8 cellular contexts compared by ENCODE assay signal in genomic region chr5:36414869-36415282, GRCh38.
DNase-seq lines count a peak whose midpoint lies in the region; ATAC-seq, FAIRE-seq and TF ChIP-seq lines count a peak whose summit lies in the region.

No MANE protein-coding gene starts in this region.

- no peaks in the 10 kb centered on the region for H3K79me2 ChIP-seq in HCT116 (ENCODE audit: insufficient read depth, low read length)

- ATAC-seq in HCT116: peak; percentile 73
- peak; percentile 69 for ATAC-seq in sciatic nerve
- no peak for ATAC-seq in HG03439 (IDR thresholded peaks at IDR 0.05; ENCODE audit: unreplicated experiment)
- no peak for ATAC-seq in HG03521 (IDR thresholded peaks at IDR 0.05; ENCODE audit: unreplicated experiment)

- peaks cover 0 to 10% of the 10 kb centered on the region in 2 experiments; a peak in 1 of 4 replicates for H3K4me1 ChIP-seq in HCT116 (ENCODE audit: control insufficient read depth in 1 of 2, insufficient read depth in 2 of 2, low read length in 2 of 2)

- H3K36me3 ChIP-seq in HCT116 (ENCODE audit: control insufficient read depth in 1 of 2, insufficient read depth in 2 of 2, low read length in 2 of 2): no peaks in the 10 kb centered on the region

- no peak for DNase-seq in AG04449 (ENCODE audit: low read depth, low spot score)
- DNase-seq in HCT116 (ENCODE audit: low read depth, low spot score): peak; percentile 37
- DNase-seq in RCC 7860 (ENCODE audit: low spot score): peak; percentile 55
- peak in 1 of 2 donors; percentile 69 for DNase-seq in foreskin fibroblast
- DNase-seq in sciatic nerve (ENCODE audit: low spot score): no peak
- DNase-seq in ureter (ENCODE audit: low spot score): no peak

- no peak for TF ChIP-seq POLR2A in HCT116 (IDR thresholded peaks at IDR 0.05; ENCODE audit: borderline replicate concordance, extremely low read depth, insufficient read depth, insufficient read length)

- BruUV-seq in HCT116 (replicated peaks; lab: Mats Ljungman, UMichigan): no TSS peak

- no peaks in the 10 kb centered on the region for H3K27me3 ChIP-seq in HCT116 (ENCODE audit: insufficient read depth, low read length)

- RAD21 ChIA-PET in HCT116 (lab: Charles Lee; ENCODE audit: low non-redundant PET in 1 of 2, low total read pairs in 2 of 2, uncharacterized antibody in 2 of 2, unreplicated experiment in 2 of 2): interaction anchor here (0.6 to 1.2 kb wide), 9 partner anchors 91 to 281 kb away, joined by 3 to 6 read pairs (median 4); no protein-coding TSS in a partner anchor

- no peak overlapping the region for H3K9ac ChIP-seq in HCT116 (ENCODE audit: low read length)

- intact Hi-C loops in HCT116 (cut with micrococcal nuclease): loop anchor here (1.0 kb wide), 2 partner anchors 92 to 278 kb away; no protein-coding TSS in a partner anchor
- intact Hi-C loops in sciatic nerve (cut with DNase I): loop anchor here (10.0 kb wide), 1 partner anchor 280 kb away; no protein-coding TSS in a partner anchor

- TF ChIP-seq RAD21 in HCT116 (IDR thresholded peaks at IDR 0.05; ENCODE audit: low read depth): peak; percentile 81

- no peaks in the 10 kb centered on the region for H3K9me3 ChIP-seq in HCT116 (ENCODE audit: control insufficient read depth in 1 of 2, insufficient read depth in 1 of 2, low read depth in 1 of 2, low read length in 2 of 2)

- CTCF ChIA-PET in AG04449 (lab: Yijun Ruan, JAX): interaction anchor here (0.6 to 14.2 kb wide), 26 partner anchors 9 to 336 kb away, joined by 3 to 566 read pairs (median 4); no protein-coding TSS in a partner anchor
- CTCF ChIA-PET in HCT116 (lab: Charles Lee): interaction anchor here (0.7 to 2.8 kb wide), 8 partner anchors 91 to 455 kb away, joined by 3 to 52 read pairs (median 14); no protein-coding TSS in a partner anchor

- H3K9me2 ChIP-seq in HCT116 (ENCODE audit: insufficient read depth): no peaks in the 10 kb centered on the region

- TF ChIP-seq CTCF in AG04449 (IDR thresholded peaks at IDR 0.05; ENCODE audit: insufficient read depth, low read length, missing control alignments) (peak; percentile 20), HCT116 (IDR thresholded peaks at IDR 0.05 in 2 of 3, conservative IDR thresholded peaks at IDR 0.05 in 1 of 3; ENCODE audit: borderline replicate concordance in 1 of 3, insufficient read depth in 1 of 3, low read depth in 2 of 3, low read length in 2 of 3) (peak; percentile 21 to 81 (median 61); a peak in 4 of 6 replicates), foreskin fibroblast (IDR thresholded peaks at IDR 0.05; ENCODE audit: low read depth, low read length) (peak; percentile 41)

- no peaks in the 10 kb centered on the region for H4K20me1 ChIP-seq in HCT116 (ENCODE audit: insufficient read depth)

- H3K27ac ChIP-seq in HCT116 (ENCODE audit: low read depth, low read length): no peak overlapping the region

- H2AFZ ChIP-seq in HCT116 (ENCODE audit: low read depth, low read length, poor library complexity, severe bottlenecking): no peak overlapping the region

- H3K4me3 ChIP-seq in AG04449 (ENCODE audit: low read depth, low read length): no peak overlapping the region
- H3K4me3 ChIP-seq in HCT116 (replicated peaks in 1 of 2; ENCODE audit: low read depth in 1 of 2, low read length in 2 of 2): no peak overlapping the region
- no peak overlapping the region for H3K4me3 ChIP-seq in foreskin fibroblast (ENCODE audit: low read depth in 1 of 2, low read length in 2 of 2)

- POLR2A ChIA-PET in AG04449 (lab: Yijun Ruan, JAX): no interaction called here
- POLR2A ChIA-PET in HCT116 (lab: Charles Lee): interaction anchor here (0.9 to 1.4 kb wide), 2 partner anchors 91 to 278 kb away, joined by 3 read pairs; no protein-coding TSS in a partner anchor

- H3K4me2 ChIP-seq in HCT116 (ENCODE audit: low read length): no peak overlapping the region

- FAIRE-seq in RCC 7860 (lab: Jason Lieb, UNC): peak; percentile 94

TF ChIP-seq in HCT116, 20 proteins besides CTCF, POLR2A, EP300 and RAD21:
- TF ChIP-seq EZH2 (IDR thresholded peaks at IDR 0.05) (no peak), SP1 (IDR thresholded peaks at IDR 0.05; ENCODE audit: low read depth) (no peak), EZH2phosphoT487 (IDR thresholded peaks at IDR 0.05; ENCODE audit: borderline replicate concordance) (no peak), REST (IDR thresholded peaks at IDR 0.05; ENCODE audit: low read depth) (no peak), ZBTB33 (IDR thresholded peaks at IDR 0.05; ENCODE audit: extremely low read depth, insufficient replicate concordance, low read length) (no peak), JUND (IDR thresholded peaks at IDR 0.05) (no peak), SRF (IDR thresholded peaks at IDR 0.05; ENCODE audit: low read depth) (no peak), ZNF274 (IDR thresholded peaks at IDR 0.05; ENCODE audit: low read depth, low read length) (no peak), TCF7L2 (IDR thresholded peaks at IDR 0.05; ENCODE audit: borderline replicate concordance, extremely low read depth, insufficient read depth, insufficient read length) (no peak)

Comparison
In these comparisons a context has a peak if more than half of its experiments do, and no peak if none do; other contexts are left out.
1. DNase-seq: peak in HCT116 (single experiment) and RCC 7860 (single experiment); none in AG04449 (single experiment), sciatic nerve (single experiment) and ureter (single experiment).
2. ATAC-seq: peak in HCT116 (single experiment) and sciatic nerve (single experiment); none in HG03439 (single experiment) and HG03521 (single experiment).
3. Peak in every context shown above with its lines, with median percentiles within 50 percentile points of each other: CTCF ChIP-seq.